ENCODE assay signal across 7 cellular contexts in genomic region chr6:84033523-84034451, GRCh38. TPM values are rescaled to one million over a fixed set of nuclear protein-coding genes. Genes with fewer than 3 reads are reported as not detected.
DNase-seq lines count a peak whose midpoint lies in the region; ATAC-seq and TF ChIP-seq lines count a peak whose summit lies in the region.

Gene MRAP2 (plus strand): TSS chr6:84033772. CDS start chr6:84055319, 21,547 bp downstream.

- H3K27me3 Mint-ChIP-seq in neural crest cell (ENCODE audit: low read depth) = peaks cover 47% of the 10 kb centered on the region

- H3K9me3 Mint-ChIP-seq in neural crest cell = peaks cover 11% of the 10 kb centered on the region

- H4K20me1 ChIP-seq in fibroblast of lung (ENCODE audit: control insufficient read depth, extremely low read depth, insufficient read depth, low read length) = no peaks in the 10 kb centered on the region

- DNase-seq in GM13976 (ENCODE audit: low spot score) (peak; percentile 53), SK-N-DZ (ENCODE audit: low spot score) (peak; percentile 25), fibroblast of lung (ENCODE audit: low read depth in 2 of 2) (peak in 1 of 2 donors; percentile 47), neural crest cell (ENCODE audit: low read depth, low spot score) (peak; percentile 35), pons (ENCODE audit: low spot score) (no peak)
- no peak for DNase-seq in activated CD4-positive, CD25-positive, alpha-beta regulatory T cell (lab: John Stamatoyannopoulos, UW)

- H3K4me3 Mint-ChIP-seq in neural crest cell = peak within 1 kb of the TSS; percentile 85

- peaks cover 7% of the 10 kb centered on the region for H3K27me3 ChIP-seq in fibroblast of lung (ENCODE audit: control insufficient read depth, insufficient read depth, low read length)

- H3K36me3 Mint-ChIP-seq in neural crest cell (ENCODE audit: low read depth) = peaks cover 12% of the 10 kb centered on the region

- H3K27ac Mint-ChIP-seq in neural crest cell (ENCODE audit: unreplicated experiment) = no peak within 1 kb of the TSS

- peak within 1 kb of the TSS; percentile 49 for H3K4me2 ChIP-seq in fibroblast of lung (ENCODE audit: extremely low read depth, insufficient read depth, low read length)

- peak; percentile 50 for ATAC-seq in HG02852 (IDR thresholded peaks at IDR 0.05; ENCODE audit: unreplicated experiment)

- H2AFZ ChIP-seq in fibroblast of lung (ENCODE audit: low read length) = peak within 1 kb of the TSS; percentile 49

- no peak within 1 kb of the TSS for H3K9ac ChIP-seq in fibroblast of lung (ENCODE audit: insufficient read depth, low read length)

- H3K36me3 ChIP-seq in fibroblast of lung (ENCODE audit: control insufficient read depth, insufficient read depth, low read length) = no peaks in the 10 kb centered on the region

- H3K79me2 ChIP-seq in fibroblast of lung (ENCODE audit: control insufficient read depth, insufficient read depth, low read length) = no peaks in the 10 kb centered on the region

- no peaks in the 10 kb centered on the region for H3K9me3 ChIP-seq in fibroblast of lung (ENCODE audit: control insufficient read depth, insufficient read depth, low read depth, low read length)

- H3K27ac ChIP-seq in fibroblast of lung (ENCODE audit: insufficient read depth, low read length) = no peak within 1 kb of the TSS

- H3K4me3 ChIP-seq in fibroblast of lung (replicated peaks in 1 of 4; ENCODE audit: control extremely low read depth in 1 of 4, insufficient read depth in 1 of 4, low read depth in 3 of 4, low read length in 4 of 4) = peak within 1 kb of the TSS; percentile 35 to 58 (median 42)

- TF ChIP-seq CTCF in GM13976 (IDR thresholded peaks at IDR 0.05; ENCODE audit: borderline replicate concordance, control extremely low read depth, extremely low read depth, insufficient read depth, missing control alignments) (no peak), fibroblast of lung (conservative IDR thresholded peaks at IDR 0.05 in 1 of 2, IDR thresholded peaks at IDR 0.05 in 1 of 2; ENCODE audit: low read depth in 1 of 2, low read length in 2 of 2) (no peak), neural crest cell (conservative IDR thresholded peaks at IDR 0.05) (no peak)

- H3K4me1 Mint-ChIP-seq in neural crest cell = peaks cover 17% of the 10 kb centered on the region

- H3K4me1 ChIP-seq in fibroblast of lung (ENCODE audit: control insufficient read depth, extremely low read depth, insufficient read depth, low read length) = no peaks in the 10 kb centered on the region

- in situ Hi-C loops in GM13976 (cut with MboI; ENCODE audit: low sequenced_read_pairs, unreplicated experiment) = no loop called here

RNA-seq across cellular contexts. Expression of gene MRAP2, which starts in this region (rescaled TPM):
- 3.8 and 3.9 TPM in 2 replicates for polyA plus RNA-seq in SK-N-DZ (2014; cell fraction: cytosol; rRNA removed)
- polyA plus RNA-seq in SK-N-DZ (2014; cell fraction: nucleus; rRNA removed) = 1.1 and 3.0 TPM in 2 replicates
- total RNA-seq in fibroblast of lung (under 0.01 and 0.17 TPM in 2 replicates), neural crest cell (0.93 and 1.4 TPM in 2 replicates)
- polyA plus RNA-seq in fibroblast of lung = 0.03 and 0.10 TPM in 2 replicates
- polyA plus RNA-seq in fibroblast of lung (2012) = 0.08 TPM in 1 of 2 replicates, not detected in the other
- polyA minus RNA-seq in fibroblast of lung (ENCODE audit: low replicate concordance) = not detected in 2 replicates

Comparison
In these comparisons a context has a peak if more than half of its experiments do, and no peak if none do; other contexts are left out.
1. DNase-seq: peak in GM13976 (single experiment), SK-N-DZ (single experiment) and neural crest cell (single experiment); none in pons (single experiment) and activated CD4-positive, CD25-positive, alpha-beta regulatory T cell (0 of 4).